Comparison of ENCODE assay signal across 1 cellular context in the genomic region with DNA sequence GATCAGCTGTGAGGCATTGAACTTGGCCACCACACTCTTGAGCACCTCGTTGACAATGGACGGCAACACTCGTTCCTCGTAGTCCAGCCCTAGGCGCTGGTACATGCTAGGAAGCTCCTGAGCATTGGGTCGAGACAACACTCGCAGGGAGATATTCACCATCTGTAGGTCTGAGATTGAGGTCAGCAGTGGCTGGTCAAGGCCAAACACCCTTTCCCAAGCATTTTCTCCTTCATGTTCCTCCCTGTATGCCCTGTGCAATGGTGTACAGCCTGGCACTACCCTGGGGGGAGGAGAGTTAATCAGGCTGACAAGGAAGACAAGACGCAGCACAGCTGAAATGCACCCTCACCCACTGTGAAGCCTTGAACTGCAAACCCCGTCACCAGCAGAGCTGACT.
TF ChIP-seq lines count a peak whose summit lies in the region.

No MANE protein-coding gene starts in this region.

TF ChIP-seq in neural cell, 6 proteins besides CTCF, POLR2A, EP300 and RAD21 (continued from another document):
- TF ChIP-seq, protein P1, sequence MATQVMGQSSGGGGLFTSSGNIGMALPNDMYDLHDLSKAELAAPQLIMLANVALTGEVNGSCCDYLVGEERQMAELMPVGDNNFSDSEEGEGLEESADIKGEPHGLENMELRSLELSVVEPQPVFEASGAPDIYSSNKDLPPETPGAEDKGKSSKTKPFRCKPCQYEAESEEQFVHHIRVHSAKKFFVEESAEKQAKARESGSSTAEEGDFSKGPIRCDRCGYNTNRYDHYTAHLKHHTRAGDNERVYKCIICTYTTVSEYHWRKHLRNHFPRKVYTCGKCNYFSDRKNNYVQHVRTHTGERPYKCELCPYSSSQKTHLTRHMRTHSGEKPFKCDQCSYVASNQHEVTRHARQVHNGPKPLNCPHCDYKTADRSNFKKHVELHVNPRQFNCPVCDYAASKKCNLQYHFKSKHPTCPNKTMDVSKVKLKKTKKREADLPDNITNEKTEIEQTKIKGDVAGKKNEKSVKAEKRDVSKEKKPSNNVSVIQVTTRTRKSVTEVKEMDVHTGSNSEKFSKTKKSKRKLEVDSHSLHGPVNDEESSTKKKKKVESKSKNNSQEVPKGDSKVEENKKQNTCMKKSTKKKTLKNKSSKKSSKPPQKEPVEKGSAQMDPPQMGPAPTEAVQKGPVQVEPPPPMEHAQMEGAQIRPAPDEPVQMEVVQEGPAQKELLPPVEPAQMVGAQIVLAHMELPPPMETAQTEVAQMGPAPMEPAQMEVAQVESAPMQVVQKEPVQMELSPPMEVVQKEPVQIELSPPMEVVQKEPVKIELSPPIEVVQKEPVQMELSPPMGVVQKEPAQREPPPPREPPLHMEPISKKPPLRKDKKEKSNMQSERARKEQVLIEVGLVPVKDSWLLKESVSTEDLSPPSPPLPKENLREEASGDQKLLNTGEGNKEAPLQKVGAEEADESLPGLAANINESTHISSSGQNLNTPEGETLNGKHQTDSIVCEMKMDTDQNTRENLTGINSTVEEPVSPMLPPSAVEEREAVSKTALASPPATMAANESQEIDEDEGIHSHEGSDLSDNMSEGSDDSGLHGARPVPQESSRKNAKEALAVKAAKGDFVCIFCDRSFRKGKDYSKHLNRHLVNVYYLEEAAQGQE (IDR thresholded peaks at IDR 0.05; ENCODE audit: borderline replicate concordance): no peak
- TF ChIP-seq MXI1 (conservative IDR thresholded peaks at IDR 0.05; ENCODE audit: poor library complexity, severe bottlenecking) (no peak), SMC3 (conservative IDR thresholded peaks at IDR 0.05; ENCODE audit: poor library complexity) (no peak), POLR2AphosphoS5 (IDR thresholded peaks at IDR 0.05) (no peak)
